In the genomic region with DNA sequence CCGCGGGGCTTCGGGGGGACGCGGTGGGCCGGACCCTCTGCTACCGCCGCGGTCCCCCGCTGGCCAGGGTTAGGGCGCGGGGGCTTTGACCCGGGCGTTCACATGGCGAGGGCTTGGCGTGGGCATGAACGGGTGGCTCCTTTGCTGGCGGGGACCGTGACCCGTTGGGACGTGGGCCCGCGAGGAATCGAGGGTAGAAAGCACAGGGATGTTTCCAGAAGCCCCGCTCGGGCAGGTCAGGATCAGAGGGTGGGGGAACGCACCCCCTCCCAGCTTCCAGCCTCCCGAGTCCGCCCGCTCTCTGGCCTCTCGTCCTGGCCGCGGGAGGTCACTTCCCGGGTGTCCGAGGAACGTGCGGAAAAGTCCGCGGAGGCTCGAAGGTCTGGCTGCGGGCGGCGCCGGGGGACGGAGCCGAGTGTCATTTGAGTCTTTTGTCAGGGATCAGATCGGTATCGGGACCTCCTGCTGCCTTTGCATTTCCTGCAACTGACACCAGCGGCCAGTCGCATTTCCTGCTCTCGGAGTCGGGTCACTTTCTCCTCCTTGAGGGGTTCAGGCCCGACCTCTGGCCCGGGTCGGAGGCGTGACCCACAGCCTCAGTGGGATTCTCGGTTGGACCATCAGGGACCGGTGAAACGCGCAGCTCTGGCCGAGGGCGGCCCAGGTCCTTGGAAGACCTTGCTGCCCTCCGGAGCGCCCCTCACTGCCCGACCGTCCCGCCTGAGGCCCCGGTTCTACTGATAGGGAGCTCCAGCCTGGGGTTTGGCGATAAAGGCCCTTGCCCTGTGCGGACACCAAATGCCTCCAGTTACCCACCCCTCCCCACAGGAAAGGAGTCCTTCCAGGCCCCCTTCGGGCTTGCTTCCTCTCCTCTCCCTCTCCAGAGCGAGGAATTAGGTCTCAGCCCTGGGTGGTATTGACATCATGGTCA, we compare ENCODE assay signal across 9 cellular contexts. TPM values are rescaled to one million over a fixed set of nuclear protein-coding genes. Genes with fewer than 3 reads are reported as not detected.
DNase-seq lines count a peak whose midpoint lies in the region; ATAC-seq and TF ChIP-seq lines count a peak whose summit lies in the region.
"Had no signal": no experiment of that assay in that cellular context is flagged by ENCODE, and none has a peak within 500 bp of the region (broad histone marks: within the 10 kb centered on the region; RNA-seq: fewer than 3 reads in every experiment).

No MANE protein-coding gene starts in this region.

- H3K4me1 ChIP-seq in MM.1S (ENCODE audit: low read length), result no peaks in the 10 kb centered on the region

- intact Hi-C loops in CD4-positive, alpha-beta T cell (cut with DNase I, micrococcal nuclease), result no loop called here

- no peaks in the 10 kb centered on the region for H3K9me3 ChIP-seq in CD4-positive, alpha-beta T cell (ENCODE audit: control insufficient read depth, low read length)
- H3K9me3 ChIP-seq in MM.1S (replicated peaks; ENCODE audit: insufficient read depth, low read length) (no peaks in the 10 kb centered on the region), neural cell (ENCODE audit: low read length) (no peaks in the 10 kb centered on the region)
- H3K9me3 ChIP-seq: neutrophil had no signal

- no peaks in the 10 kb centered on the region for H3K9me3 Mint-ChIP-seq in CD4-positive, alpha-beta T cell
- no peaks in the 10 kb centered on the region for H3K9me3 Mint-ChIP-seq in effector memory CD8-positive, alpha-beta T cell

- no peak overlapping the region for H3K27ac Mint-ChIP-seq in CD4-positive, alpha-beta T cell
- H3K27ac Mint-ChIP-seq in effector memory CD8-positive, alpha-beta T cell, result no peak overlapping the region

- peak overlapping the region; percentile 30 for H3K4me3 Mint-ChIP-seq in CD4-positive, alpha-beta T cell
- H3K4me3 Mint-ChIP-seq in effector memory CD8-positive, alpha-beta T cell, result peak overlapping the region; percentile 74 to 77

- peaks cover 33% of the 10 kb centered on the region for H3K4me1 Mint-ChIP-seq in CD4-positive, alpha-beta T cell (ENCODE audit: low read depth)
- peaks cover 14 to 24% of the 10 kb centered on the region in 2 donors for H3K4me1 Mint-ChIP-seq in effector memory CD8-positive, alpha-beta T cell (ENCODE audit: low read depth in 2 of 2)

- ATAC-seq in CD4-positive, alpha-beta T cell (ENCODE audit: poor library complexity), result no peak
- peak; percentile 39 for ATAC-seq in effector memory CD8-positive, alpha-beta T cell (replicated peaks)

- peak overlapping the region; percentile 92 for H3K4me2 ChIP-seq in MM.1S (ENCODE audit: low read depth, low read length)
- H3K4me2 ChIP-seq in neural cell (ENCODE audit: low read length), result peak overlapping the region; percentile 35

- DNase-seq in CD4-positive, alpha-beta T cell, result no peak
- no peak for DNase-seq in MM.1S
- DNase-seq in effector memory CD8-positive, alpha-beta T cell, result no peak
- no peak for DNase-seq in RPMI8226
- no peak for DNase-seq in ureter (ENCODE audit: low spot score)
- DNase-seq in NCI-H2107 treated with DMSO at 0.1 percent for 48 hours (lab: John Stamatoyannopoulos, UW; ENCODE audit: unreplicated experiment), result no peak
- DNase-seq in DMS153 (lab: John Stamatoyannopoulos, UW), result no peak

- H3F3A ChIP-seq in MM.1S (ENCODE audit: insufficient read depth, low read length) (no peaks in the 10 kb centered on the region), neural cell (ENCODE audit: insufficient read depth, low read length, poor library complexity, severe bottlenecking) (no peaks in the 10 kb centered on the region)

- H3K36me3 ChIP-seq in MM.1S (replicated peaks; ENCODE audit: insufficient read depth, low read length) (no peaks in the 10 kb centered on the region), neural cell (ENCODE audit: insufficient read depth, low read length) (no peaks in the 10 kb centered on the region)
- H3K36me3 ChIP-seq: neutrophil had no signal

- POLR2A ChIA-PET in CD4-positive, alpha-beta T cell (lab: Charles Lee), result no interaction called here

- no peak for TF ChIP-seq RAD21 in neural cell (conservative IDR thresholded peaks at IDR 0.05)

- no peak overlapping the region for H3K27ac ChIP-seq in CD4-positive, alpha-beta T cell (ENCODE audit: low read depth, low read length)
- H3K27ac ChIP-seq in MM.1S (ENCODE audit: low read length) (no peak overlapping the region), neural cell (ENCODE audit: low read length) (no peak overlapping the region)
- H3K27ac ChIP-seq: neutrophil had no signal

- H3K27me3 ChIP-seq in CD4-positive, alpha-beta T cell (ENCODE audit: control insufficient read depth, insufficient read depth, low read length), result peaks cover 84% of the 10 kb centered on the region
- peaks cover 66% of the 10 kb centered on the region for H3K27me3 ChIP-seq in MM.1S (replicated peaks; ENCODE audit: insufficient read depth, low read length)
- H3K27me3 ChIP-seq in neural cell (ENCODE audit: insufficient read depth, low read depth, low read length), result peaks cover 88% of the 10 kb centered on the region

- no peaks in the 10 kb centered on the region for H3K36me3 Mint-ChIP-seq in CD4-positive, alpha-beta T cell (ENCODE audit: low read depth)
- peaks cover 5% of the 10 kb centered on the region for H3K36me3 Mint-ChIP-seq in effector memory CD8-positive, alpha-beta T cell (ENCODE audit: insufficient read depth)

- peaks cover 86% of the 10 kb centered on the region for H3K27me3 Mint-ChIP-seq in CD4-positive, alpha-beta T cell
- peaks cover 65 to 89% of the 10 kb centered on the region in 2 donors for H3K27me3 Mint-ChIP-seq in effector memory CD8-positive, alpha-beta T cell

- H4K20me1 ChIP-seq in MM.1S (ENCODE audit: insufficient read depth, low read length), result no peaks in the 10 kb centered on the region
- no peaks in the 10 kb centered on the region for H4K20me1 ChIP-seq in neural cell (ENCODE audit: insufficient read depth)

- no peak for TF ChIP-seq EP300 in neural cell (conservative IDR thresholded peaks at IDR 0.05; ENCODE audit: poor library complexity, severe bottlenecking)

- TF ChIP-seq CTCF in CD4-positive, alpha-beta T cell (IDR thresholded peaks at IDR 0.05), result no peak
- TF ChIP-seq CTCF in MM.1S (IDR thresholded peaks at IDR 0.05; ENCODE audit: low read length) (no peak), neural cell (IDR thresholded peaks at IDR 0.05; ENCODE audit: poor library complexity, severe bottlenecking) (no peak)

- CTCF ChIA-PET in CD4-positive, alpha-beta T cell (lab: Charles Lee), result no interaction called here

- H3K9me2 ChIP-seq in MM.1S (replicated peaks; ENCODE audit: insufficient read depth, low read length) (no peaks in the 10 kb centered on the region), neural cell (ENCODE audit: insufficient read depth, low read length) (no peaks in the 10 kb centered on the region)

- H2AFZ ChIP-seq in MM.1S (ENCODE audit: low read length), result peak overlapping the region; percentile 70
- H2AFZ ChIP-seq in neural cell (ENCODE audit: low read depth, low read length), result no peak overlapping the region

- H3K79me2 ChIP-seq in MM.1S (ENCODE audit: low read length) (no peaks in the 10 kb centered on the region), neural cell (replicated peaks; ENCODE audit: insufficient read depth, low read length) (no peaks in the 10 kb centered on the region)

- no peak overlapping the region for H3K9ac ChIP-seq in MM.1S (ENCODE audit: low read length)
- H3K9ac ChIP-seq in neural cell (ENCODE audit: low read length), result peak overlapping the region; percentile 16

- H3K4me3 ChIP-seq in MM.1S (ENCODE audit: low read length) (peak overlapping the region; percentile 59), neural cell (ENCODE audit: low read length) (peak overlapping the region; percentile 68)

TF ChIP-seq in neural cell, 6 proteins besides CTCF, POLR2A, EP300 and RAD21:
- TF ChIP-seq EZH2 (IDR thresholded peaks at IDR 0.05; ENCODE audit: borderline replicate concordance, insufficient read depth, low read length, poor library complexity, severe bottlenecking), result no peak
- no peak for TF ChIP-seq MXI1 (conservative IDR thresholded peaks at IDR 0.05; ENCODE audit: poor library complexity, severe bottlenecking)
- TF ChIP-seq POLR2AphosphoS5 (IDR thresholded peaks at IDR 0.05), result no peak
- no peak for TF ChIP-seq SMC3 (conservative IDR thresholded peaks at IDR 0.05; ENCODE audit: poor library complexity)

RNA-seq across cellular contexts. Expression of gene WNT3, which starts 0.7 kb away (rescaled TPM):
- total RNA-seq in CD4-positive, alpha-beta T cell, result not detected
- polyA plus RNA-seq in neural cell, result 7.6 TPM in 2 replicates
- 6.1 and 7.1 TPM in 2 replicates for polyA minus RNA-seq in neural cell
- 1.0 TPM for total RNA-seq in ureter

RNA-seq across cellular contexts. Expression of gene WNT9B, which starts 32.2 kb away (rescaled TPM):
- not detected for total RNA-seq in CD4-positive, alpha-beta T cell
- polyA plus RNA-seq in neural cell, result not detected in 2 replicates
- not detected in 2 replicates for polyA minus RNA-seq in neural cell
- total RNA-seq in ureter, result 1.1 TPM
